9 cellular contexts compared by ENCODE assay signal in genomic region chr7:128103498-128104108, GRCh38.
DNase-seq lines count a peak whose midpoint lies in the region; ATAC-seq and TF ChIP-seq lines count a peak whose summit lies in the region.
"Had no signal": no experiment of that assay in that cellular context is flagged by ENCODE, and none has a peak within 500 bp of the region (broad histone marks: within the 10 kb centered on the region; RNA-seq: fewer than 3 reads in every experiment).

No MANE protein-coding gene starts in this region.

- H3K27ac ChIP-seq in skin epidermis: peak overlapping the region in 5 of 21 experiments; percentile 3 to 46 (median 27)
- H3K27ac ChIP-seq in mesendoderm (ENCODE audit: low read depth, low read length): no peak overlapping the region
- H3K27ac ChIP-seq: KMS-11 had no signal

- H2AK5ac ChIP-seq in mesendoderm (ENCODE audit: low read length): no peak overlapping the region

- H3K4me2 ChIP-seq in mesendoderm (ENCODE audit: low read length): no peak overlapping the region
- H3K4me2 ChIP-seq: KMS-11 had no signal

- POLR2A ChIA-PET in activated CD4-positive, alpha-beta memory T cell treated with anti-CD3 and anti-CD28 coated beads, Interleukin-2, amount 10 ng/mL, durations not matched to agents 7 days and 5 days (lab: Charles Lee): interaction anchor here (0.8 to 1.6 kb wide), 5 partner anchors 9 to 69 kb away, joined by 3 to 5 read pairs (median 4); no protein-coding TSS in a partner anchor

- H3K4me3 Mint-ChIP-seq in activated CD4-positive, alpha-beta memory T cell treated with anti-CD3 and anti-CD28 coated beads, Interleukin-2, amount 10 ng/mL, durations not matched to agents 7 days and 5 days: peak overlapping the region; percentile 81

- peak; percentile 50 to 54 for ATAC-seq in left cardiac atrium

- CTCF ChIA-PET in activated CD4-positive, alpha-beta memory T cell treated with anti-CD3 and anti-CD28 coated beads, Interleukin-2, amount 10 ng/mL, durations not matched to agents 7 days and 5 days (lab: Charles Lee): interaction anchor here (1.0 to 1.9 kb wide), 4 partner anchors 10 to 395 kb away, joined by 3 to 7 read pairs (median 5); no protein-coding TSS in a partner anchor

- H3K56ac ChIP-seq in mesendoderm (ENCODE audit: low read length): no peak overlapping the region

- no peak overlapping the region for H4K8ac ChIP-seq in mesendoderm (ENCODE audit: low read depth, low read length)

- H2BK15ac ChIP-seq in mesendoderm (replicated peaks; ENCODE audit: low read depth): no peak overlapping the region

- no peak overlapping the region for H2BK5ac ChIP-seq in mesendoderm (ENCODE audit: low read length)

- H3K4ac ChIP-seq in mesendoderm (ENCODE audit: low read depth, low read length): no peak overlapping the region

- no peak overlapping the region for H4K5ac ChIP-seq in mesendoderm (ENCODE audit: low read length)

- no peaks in the 10 kb centered on the region for H3K27me3 ChIP-seq in mesendoderm (ENCODE audit: insufficient read depth, low read length, poor library complexity)

- H3K79me2 ChIP-seq in mesendoderm (ENCODE audit: control insufficient read depth, insufficient read depth, low read length): no peaks in the 10 kb centered on the region

- no peak for TF ChIP-seq CTCF in HFF-Myc (IDR thresholded peaks at IDR 0.05; ENCODE audit: low read depth, low read length, missing control alignments)

- no CpG with 5 or more reads among the region's 44 CpGs for WGBS in mesendoderm (ENCODE audit: extremely low coverage, insufficient coverage, low lambda C conversion rate)

- no peak overlapping the region for H3K23ac ChIP-seq in mesendoderm (ENCODE audit: low read length)

- no peaks in the 10 kb centered on the region for H3K36me3 Mint-ChIP-seq in activated CD4-positive, alpha-beta memory T cell treated with anti-CD3 and anti-CD28 coated beads, Interleukin-2, amount 10 ng/mL, durations not matched to agents 7 days and 5 days (ENCODE audit: low read depth)

- DNase-seq in ELF-1 (ENCODE audit: low read depth, low spot score): peak; percentile 33
- DNase-seq in HFF-Myc (ENCODE audit: extremely low read depth, low read depth): no peak
- peak; percentile 36 for DNase-seq in activated CD4-positive, alpha-beta memory T cell treated with anti-CD3 and anti-CD28 coated beads, Interleukin-2, amount 10 ng/mL, durations not matched to agents 7 days and 5 days
- peak; percentile 62 for DNase-seq in left cardiac atrium
- no peak for DNase-seq in GOT3 (lab: John Stamatoyannopoulos, UW)
- DNase-seq in mesendoderm: no peak
- DNase-seq in SW 1271 (lab: John Stamatoyannopoulos, UW): no peak

- no peak overlapping the region for H3K27ac Mint-ChIP-seq in activated CD4-positive, alpha-beta memory T cell treated with anti-CD3 and anti-CD28 coated beads, Interleukin-2, amount 10 ng/mL, durations not matched to agents 7 days and 5 days

- H3K36me3 ChIP-seq in mesendoderm (ENCODE audit: control insufficient read depth, insufficient read depth, low read length): no peaks in the 10 kb centered on the region

- H3K4me1 Mint-ChIP-seq in activated CD4-positive, alpha-beta memory T cell treated with anti-CD3 and anti-CD28 coated beads, Interleukin-2, amount 10 ng/mL, durations not matched to agents 7 days and 5 days: peaks cover 33% of the 10 kb centered on the region

- intact Hi-C loops in left cardiac atrium (cut with DNase I): no loop called here

- no peak overlapping the region for H3K9ac ChIP-seq in mesendoderm (ENCODE audit: low read length)
- H3K9ac ChIP-seq: KMS-11 had no signal

- H3K4me3 ChIP-seq in HFF-Myc (replicated peaks; ENCODE audit: low read depth, low read length) (peak overlapping the region; percentile 15; the same call in 1 of the 2 replicates), skin epidermis (peak overlapping the region; percentile 12 to 38 (median 27)), mesendoderm (ENCODE audit: low read length) (no peak overlapping the region)

- no peak overlapping the region for H2BK120ac ChIP-seq in mesendoderm (ENCODE audit: low read depth, low read length)

- H3K18ac ChIP-seq in mesendoderm (ENCODE audit: low read length): no peak overlapping the region

- H3K9me3 Mint-ChIP-seq in activated CD4-positive, alpha-beta memory T cell treated with anti-CD3 and anti-CD28 coated beads, Interleukin-2, amount 10 ng/mL, durations not matched to agents 7 days and 5 days: no peaks in the 10 kb centered on the region

- peaks cover 8% of the 10 kb centered on the region for H3K27me3 Mint-ChIP-seq in activated CD4-positive, alpha-beta memory T cell treated with anti-CD3 and anti-CD28 coated beads, Interleukin-2, amount 10 ng/mL, durations not matched to agents 7 days and 5 days

- no peaks in the 10 kb centered on the region for H3K79me1 ChIP-seq in mesendoderm (ENCODE audit: low read length)

- H3K4me1 ChIP-seq in mesendoderm (ENCODE audit: control insufficient read depth, low read depth, low read length): no peaks in the 10 kb centered on the region

Comparison
In these comparisons a context has a peak if more than half of its experiments do, and no peak if none do; other contexts are left out.
1. DNase-seq: peak in ELF-1 (single experiment), activated CD4-positive, alpha-beta memory T cell treated with anti-CD3 and anti-CD28 coated beads, Interleukin-2, amount 10 ng/mL, durations not matched to agents 7 days and 5 days (single experiment) and left cardiac atrium (single experiment); none in HFF-Myc (single experiment), GOT3 (single experiment), mesendoderm (single experiment) and SW 1271 (0 of 2).